ENCODE assay signal across 21 cellular contexts in genomic region chr5:34843482-34843881, GRCh38. TPM values are rescaled to one million over a fixed set of nuclear protein-coding genes. Genes with fewer than 3 reads are reported as not detected.
"Had no signal": no experiment of that assay in that cellular context is flagged by ENCODE, and none has a peak within 500 bp of the region (broad histone marks: within the 10 kb centered on the region; RNA-seq: fewer than 3 reads in every experiment).

No MANE protein-coding gene starts in this region.

- H3K27me3 ChIP-seq: transverse colon, vagina had no signal

- DNase-seq: activated B cell treated with CpG ODN at 0.5 μM for 24 hours; activated CD4-positive, alpha-beta T cell treated with anti-CD3 and anti-CD28 coated beads for 48 hours; activated CD8-positive, alpha-beta T cell treated with anti-CD3 and anti-CD28 coated beads for 36 hours; activated naive CD4-positive, alpha-beta T cell treated with anti-CD3 and anti-CD28 coated beads for 36 hours; activated T-cell treated with anti-CD3 and anti-CD28 coated beads, Interleukin-2, amount 50 U/mL, for 4 hours; aorta; cortex of kidney; effector CD4-positive, alpha-beta T cell; foreskin melanocyte; glutamatergic neuron; hippocampal formation; lower lobe of right lung; natural killer cell; nucleus accumbens; retina; stimulated activated CD4-positive, alpha-beta T cell treated with anti-CD3 and anti-CD28 coated beads, Interleukin-12 subunit alpha, Interleukin-12 subunit beta, amount 100 ng/mL, for 4 hours; stimulated activated CD4-positive, alpha-beta T cell treated with anti-CD3 and anti-CD28 coated beads, Interleukin-1b, Interleukin-23, amount 100 ng/mL, for 48 hours; stimulated activated naive CD8-positive, alpha-beta T cell treated with anti-CD3 and anti-CD28 coated beads, Interleukin-15, Interleukin-2, amounts not matched to agents 100 U/mL and 50 U/mL, for 24 hours; transverse colon had no signal

- H3K36me3 ChIP-seq: lower lobe of right lung, transverse colon, vagina had no signal

- H3K4me1 ChIP-seq: vagina had no signal

- H3K9me3 ChIP-seq: lower lobe of right lung, transverse colon, vagina had no signal

- H3K4me3 ChIP-seq: lower lobe of right lung, transverse colon, vagina had no signal

- H3K27ac ChIP-seq: lower lobe of right lung, transverse colon, vagina had no signal

RNA-seq across cellular contexts. Expression of gene TTC23L, which starts 4.5 kb away (rescaled TPM):
- total RNA-seq: activated B cell treated with CpG ODN at 0.5 μM for 24 hours, mesenteric fat pad had no signal
